21 cellular contexts compared by ENCODE assay signal in genomic region chr19:29876414-29876813, GRCh38.
DNase-seq lines count a peak whose midpoint lies in the region; ATAC-seq and TF ChIP-seq lines count a peak whose summit lies in the region.
"Had no signal": no experiment of that assay in that cellular context is flagged by ENCODE, and none has a peak within 500 bp of the region (broad histone marks: within the 10 kb centered on the region; RNA-seq: fewer than 3 reads in every experiment).

No MANE protein-coding gene starts in this region.

- H3K79me2 ChIP-seq in MM.1S (ENCODE audit: low read length): no peaks in the 10 kb centered on the region

- H3K4me2 ChIP-seq in MM.1S (ENCODE audit: low read depth, low read length): peak overlapping the region; percentile 69
- H3K4me2 ChIP-seq: neural progenitor cell had no signal

- peak overlapping the region; percentile 51; the same call in 1 of the 2 replicates for H2AFZ ChIP-seq in MM.1S (ENCODE audit: low read length)
- H2AFZ ChIP-seq: neural progenitor cell had no signal

- 60 to 62% methylated on average over 6 of the region's 6 CpGs for WGBS in tibial nerve, 2 donors

- H3K36me3 Mint-ChIP-seq in natural killer cell: no peaks in the 10 kb centered on the region
- no peaks in the 10 kb centered on the region for H3K36me3 Mint-ChIP-seq in natural killer cell treated with Interleukin-12 subunit alpha and Interleukin-12 subunit beta and Interleukin-15 and Interleukin-18, amount 100 ng/mL, for 72 hours
- peaks cover 2% of the 10 kb centered on the region for H3K36me3 Mint-ChIP-seq in central memory CD8-positive, alpha-beta T cell (ENCODE audit: insufficient read depth)
- no peaks in the 10 kb centered on the region for H3K36me3 Mint-ChIP-seq in stimulated activated memory B cell treated with anti-CD40 and anti-IgM and Interleukin-4, amounts not matched to agents 10 μg/mL and 1 μg/mL and 100 μg/mL, for 72 hours
- H3K36me3 Mint-ChIP-seq: neural progenitor cell had no signal

- TF ChIP-seq CTCF in natural killer cell (IDR thresholded peaks at IDR 0.05) (no peak), MM.1S (IDR thresholded peaks at IDR 0.05; ENCODE audit: low read length) (no peak), tibial nerve (IDR thresholded peaks at IDR 0.05) (no peak)

- no peaks in the 10 kb centered on the region for H3K9me3 Mint-ChIP-seq in natural killer cell
- H3K9me3 Mint-ChIP-seq in natural killer cell treated with Interleukin-12 subunit alpha and Interleukin-12 subunit beta and Interleukin-15 and Interleukin-18, amount 100 ng/mL, for 72 hours: no peaks in the 10 kb centered on the region
- H3K9me3 Mint-ChIP-seq in central memory CD8-positive, alpha-beta T cell: no peaks in the 10 kb centered on the region
- no peaks in the 10 kb centered on the region for H3K9me3 Mint-ChIP-seq in stimulated activated memory B cell treated with anti-CD40 and anti-IgM and Interleukin-4, amounts not matched to agents 10 μg/mL and 1 μg/mL and 100 μg/mL, for 72 hours
- H3K9me3 Mint-ChIP-seq: neural progenitor cell had no signal

- no peak for TF ChIP-seq EP300 in tibial nerve (IDR thresholded peaks at IDR 0.05)

- peaks cover 26 to 53% of the 10 kb centered on the region in 2 donors for H3K27me3 Mint-ChIP-seq in natural killer cell (ENCODE audit: low read depth in 2 of 2)
- peaks cover 22 to 48% of the 10 kb centered on the region in 2 donors for H3K27me3 Mint-ChIP-seq in natural killer cell treated with Interleukin-12 subunit alpha and Interleukin-12 subunit beta and Interleukin-15 and Interleukin-18, amount 100 ng/mL, for 72 hours
- H3K27me3 Mint-ChIP-seq in central memory CD8-positive, alpha-beta T cell: peaks cover 64% of the 10 kb centered on the region
- peaks cover 36% of the 10 kb centered on the region for H3K27me3 Mint-ChIP-seq in stimulated activated memory B cell treated with anti-CD40 and anti-IgM and Interleukin-4, amounts not matched to agents 10 μg/mL and 1 μg/mL and 100 μg/mL, for 72 hours

- H3K27ac ChIP-seq in MM.1S (ENCODE audit: low read length): no peak overlapping the region
- no peak overlapping the region for H3K27ac ChIP-seq in tibial nerve
- H3K27ac ChIP-seq: neural progenitor cell, VCaP had no signal

- H3K4me3 ChIP-seq in MM.1S (ENCODE audit: low read length): peak overlapping the region; percentile 46; the same call in 1 of the 2 replicates
- H3K4me3 ChIP-seq in tibial nerve: no peak overlapping the region
- H3K4me3 ChIP-seq: K562, neural progenitor cell had no signal

- H3K4me1 ChIP-seq in MM.1S (ENCODE audit: low read length) (no peaks in the 10 kb centered on the region), tibial nerve (peaks cover 0 to 23% (median 7%) of the 10 kb centered on the region in 4 donors)
- H3K4me1 ChIP-seq: neural progenitor cell had no signal

- H3K9me3 ChIP-seq in MM.1S (replicated peaks; ENCODE audit: insufficient read depth, low read length) (no peaks in the 10 kb centered on the region), tibial nerve (no peaks in the 10 kb centered on the region)

- H3K36me3 ChIP-seq in MM.1S (replicated peaks; ENCODE audit: insufficient read depth, low read length) (no peaks in the 10 kb centered on the region), tibial nerve (no peaks in the 10 kb centered on the region)
- H3K36me3 ChIP-seq: neural progenitor cell had no signal

- no peak for TF ChIP-seq POLR2A in tibial nerve (IDR thresholded peaks at IDR 0.05)

- H3K27me3 ChIP-seq in MM.1S (replicated peaks; ENCODE audit: insufficient read depth, low read length) (peaks cover 71% of the 10 kb centered on the region), tibial nerve (peaks cover 0 to 39% of the 10 kb centered on the region in 2 donors)

- ATAC-seq in natural killer cell (no peak), SK-N-SH treated with all-trans-retinoic acid at 6 μM for 48 hours (no peak), left colon (no peak)
- ATAC-seq in natural killer cell treated with Interleukin-12 subunit alpha and Interleukin-12 subunit beta and Interleukin-15 and Interleukin-18, amount 100 ng/mL, for 72 hours: no peak
- no peak for ATAC-seq in central memory CD8-positive, alpha-beta T cell (replicated peaks; ENCODE audit: extremely low read depth, poor library complexity, severe bottlenecking)
- ATAC-seq in stimulated activated memory B cell treated with anti-CD40 and anti-IgM and Interleukin-4, amounts not matched to agents 10 μg/mL and 1 μg/mL and 100 μg/mL, for 72 hours: no peak
- ATAC-seq: activated CD8-positive, alpha-beta T cell treated with anti-CD3 and anti-CD28 coated beads, Interleukin-2, amount 10 ng/mL, durations not matched to agents 7 days and 5 days; K562; left cardiac atrium had no signal

- no peaks in the 10 kb centered on the region for H3F3A ChIP-seq in MM.1S (ENCODE audit: insufficient read depth, low read length)

- H3K9me2 ChIP-seq in MM.1S (replicated peaks; ENCODE audit: insufficient read depth, low read length): no peaks in the 10 kb centered on the region

- intact Hi-C loops in natural killer cell (cut with micrococcal nuclease) (loop anchor here (10.0 kb wide), 1 partner anchor 262 kb away; no protein-coding TSS in a partner anchor), left colon (cut with DNase I, micrococcal nuclease) (loop anchor here (10.0 kb wide), 1 partner anchor 112 kb away; no protein-coding TSS in a partner anchor)

- no peak overlapping the region for H3K9ac ChIP-seq in MM.1S (ENCODE audit: low read length)
- H3K9ac ChIP-seq: neural progenitor cell had no signal

- no peak overlapping the region for H3K27ac Mint-ChIP-seq in natural killer cell
- H3K27ac Mint-ChIP-seq in natural killer cell treated with Interleukin-12 subunit alpha and Interleukin-12 subunit beta and Interleukin-15 and Interleukin-18, amount 100 ng/mL, for 72 hours: no peak overlapping the region
- peak overlapping the region; percentile 62 for H3K27ac Mint-ChIP-seq in central memory CD8-positive, alpha-beta T cell (ENCODE audit: low read depth)
- H3K27ac Mint-ChIP-seq in stimulated activated memory B cell treated with anti-CD40 and anti-IgM and Interleukin-4, amounts not matched to agents 10 μg/mL and 1 μg/mL and 100 μg/mL, for 72 hours: peak overlapping the region; percentile 13
- H3K27ac Mint-ChIP-seq: activated CD8-positive, alpha-beta T cell treated with anti-CD3 and anti-CD28 coated beads, Interleukin-2, amount 10 ng/mL, durations not matched to agents 7 days and 5 days; neural progenitor cell had no signal

- H3K4me3 Mint-ChIP-seq in natural killer cell: peak overlapping the region; percentile 3
- H3K4me3 Mint-ChIP-seq in natural killer cell treated with Interleukin-12 subunit alpha and Interleukin-12 subunit beta and Interleukin-15 and Interleukin-18, amount 100 ng/mL, for 72 hours: no peak overlapping the region
- H3K4me3 Mint-ChIP-seq in central memory CD8-positive, alpha-beta T cell: no peak overlapping the region
- peak overlapping the region; percentile 40 for H3K4me3 Mint-ChIP-seq in stimulated activated memory B cell treated with anti-CD40 and anti-IgM and Interleukin-4, amounts not matched to agents 10 μg/mL and 1 μg/mL and 100 μg/mL, for 72 hours
- H3K4me3 Mint-ChIP-seq: activated CD8-positive, alpha-beta T cell treated with anti-CD3 and anti-CD28 coated beads, Interleukin-2, amount 10 ng/mL, durations not matched to agents 7 days and 5 days; neural progenitor cell had no signal

- DNase-seq in natural killer cell (no peak), MM.1S (peak; percentile 7), left colon (no peak), tibial nerve (ENCODE audit: low spot score in 2 of 2) (no peak)
- DNase-seq in natural killer cell treated with Interleukin-12 subunit alpha and Interleukin-12 subunit beta and Interleukin-15 and Interleukin-18, amount 100 ng/mL, for 72 hours (ENCODE audit: low spot score): no peak
- DNase-seq in central memory CD8-positive, alpha-beta T cell (ENCODE audit: low spot score in 2 of 2): no peak
- DNase-seq: activated CD8-positive, alpha-beta T cell treated with anti-CD3 and anti-CD28 coated beads, Interleukin-2, amount 10 ng/mL, durations not matched to agents 7 days and 5 days; cortex of kidney; EL; H7; left cardiac atrium; NCI-H1105 treated with DMSO at 0.1 percent for 48 hours; NCI-H2081 treated with DMSO at 0.1 percent for 48 hours; NCI-H524; stimulated activated CD4-positive, alpha-beta T cell treated with anti-CD3 and anti-CD28 coated beads, Interleukin-4, amount 100 ng/mL, for 4 hours; SW 1271 had no signal

- H4K20me1 ChIP-seq in MM.1S (ENCODE audit: insufficient read depth, low read length): no peaks in the 10 kb centered on the region

- H3K4me1 Mint-ChIP-seq in natural killer cell: peaks cover 0 to 6% of the 10 kb centered on the region in 2 donors
- no peaks in the 10 kb centered on the region for H3K4me1 Mint-ChIP-seq in natural killer cell treated with Interleukin-12 subunit alpha and Interleukin-12 subunit beta and Interleukin-15 and Interleukin-18, amount 100 ng/mL, for 72 hours (ENCODE audit: low read depth in 2 of 2)
- H3K4me1 Mint-ChIP-seq in central memory CD8-positive, alpha-beta T cell: peaks cover 5% of the 10 kb centered on the region
- H3K4me1 Mint-ChIP-seq in stimulated activated memory B cell treated with anti-CD40 and anti-IgM and Interleukin-4, amounts not matched to agents 10 μg/mL and 1 μg/mL and 100 μg/mL, for 72 hours: peaks cover 34% of the 10 kb centered on the region

TF ChIP-seq in SK-N-SH treated with all-trans-retinoic acid at 6 μM for 48 hours, 23 proteins besides CTCF, POLR2A, EP300 and RAD21 (continues in another document):
- TF ChIP-seq GLIS3 (CRISPR knock-in tag; IDR thresholded peaks at IDR 0.05) (no peak), ZNF565 (CRISPR knock-in tag; conservative IDR thresholded peaks at IDR 0.05; ENCODE audit: low read depth) (no peak), ZC3H10 (CRISPR knock-in tag; IDR thresholded peaks at IDR 0.05) (no peak), PATZ1 (CRISPR knock-in tag; IDR thresholded peaks at IDR 0.05; ENCODE audit: borderline replicate concordance) (no peak)

Comparison
In these comparisons a context has a peak if more than half of its experiments do, and no peak if none do; other contexts are left out.
1. H3K4me3 Mint-ChIP-seq: peak in natural killer cell (single experiment) and stimulated activated memory B cell treated with anti-CD40 and anti-IgM and Interleukin-4, amounts not matched to agents 10 μg/mL and 1 μg/mL and 100 μg/mL, for 72 hours (single experiment); none in natural killer cell treated with Interleukin-12 subunit alpha and Interleukin-12 subunit beta and Interleukin-15 and Interleukin-18, amount 100 ng/mL, for 72 hours (single experiment) and central memory CD8-positive, alpha-beta T cell (single experiment).
2. H3K27ac Mint-ChIP-seq: peak in central memory CD8-positive, alpha-beta T cell (single experiment) and stimulated activated memory B cell treated with anti-CD40 and anti-IgM and Interleukin-4, amounts not matched to agents 10 μg/mL and 1 μg/mL and 100 μg/mL, for 72 hours (single experiment); none in natural killer cell (0 of 2) and natural killer cell treated with Interleukin-12 subunit alpha and Interleukin-12 subunit beta and Interleukin-15 and Interleukin-18, amount 100 ng/mL, for 72 hours (0 of 2).